In genomic region chr9:114434878-114435311, GRCh38 we compare ENCODE assay signal across 8 cellular contexts. TPM values are rescaled to one million over a fixed set of nuclear protein-coding genes. Genes with fewer than 3 reads are reported as not detected.
DNase-seq lines count a peak whose midpoint lies in the region; ATAC-seq and TF ChIP-seq lines count a peak whose summit lies in the region.

No MANE protein-coding gene starts in this region.

- H3K4me1 ChIP-seq in CD4-positive, CD25-positive, alpha-beta regulatory T cell (ENCODE audit: control insufficient read depth, insufficient read depth, low read length, poor library complexity, severe bottlenecking) = peaks cover 6% of the 10 kb centered on the region
- H3K4me1 ChIP-seq in GM23338 (ENCODE audit: insufficient read depth) = no peaks in the 10 kb centered on the region
- H3K4me1 ChIP-seq in mesenchymal stem cell (ENCODE audit: control insufficient read depth, insufficient read depth, low read depth, low read length) = no peaks in the 10 kb centered on the region

- no peaks in the 10 kb centered on the region for H3K9me3 ChIP-seq in CD4-positive, CD25-positive, alpha-beta regulatory T cell (ENCODE audit: control insufficient read depth in 2 of 2, low read length in 2 of 2)
- H3K9me3 ChIP-seq in mesenchymal stem cell (ENCODE audit: control insufficient read depth, low read length) = no peaks in the 10 kb centered on the region

- H4K91ac ChIP-seq in mesenchymal stem cell (ENCODE audit: low read length) = no peak overlapping the region

- H3K14ac ChIP-seq in mesenchymal stem cell (ENCODE audit: low read length in 2 of 2) = no peak overlapping the region

- no peak overlapping the region for H3K27ac ChIP-seq in CD4-positive, CD25-positive, alpha-beta regulatory T cell (ENCODE audit: insufficient read depth, low read length, poor library complexity, severe bottlenecking)
- no peak overlapping the region for H3K27ac ChIP-seq in GM23338 (ENCODE audit: low read depth)
- no peak overlapping the region for H3K27ac ChIP-seq in mesenchymal stem cell (ENCODE audit: low read length, poor library complexity, severe bottlenecking)

- H3K23ac ChIP-seq in mesenchymal stem cell (ENCODE audit: low read length in 2 of 2) = no peak overlapping the region

- H2AFZ ChIP-seq in GM23338 = peak overlapping the region; percentile 33; the same call in 1 of the 2 replicates
- no peak overlapping the region for H2AFZ ChIP-seq in mesenchymal stem cell (ENCODE audit: low read depth, low read length)

- no peaks in the 10 kb centered on the region for H3K79me2 ChIP-seq in GM23338 (replicated peaks; ENCODE audit: insufficient read depth)

- peak in 1 of 2 donors; percentile 31 for ATAC-seq in CD4-positive, CD25-positive, alpha-beta regulatory T cell (ENCODE audit: low read depth in 2 of 2)
- ATAC-seq in GM23338 (peak; percentile 94), HG03354 (IDR thresholded peaks at IDR 0.05; ENCODE audit: poor library complexity, severe bottlenecking, unreplicated experiment) (no peak)

- no peak overlapping the region for H3K18ac ChIP-seq in mesenchymal stem cell (ENCODE audit: low read depth in 1 of 2, low read length in 2 of 2)

- H2BK5ac ChIP-seq in mesenchymal stem cell (ENCODE audit: low read depth, low read length, poor library complexity, severe bottlenecking) = no peak overlapping the region

- H3K9me3 Mint-ChIP-seq in CD4-positive, CD25-positive, alpha-beta regulatory T cell = no peaks in the 10 kb centered on the region
- H3K9me3 Mint-ChIP-seq in GM23338 = no peaks in the 10 kb centered on the region
- H3K9me3 Mint-ChIP-seq in activated CD4-positive, alpha-beta T cell treated with anti-CD3 and anti-CD28 coated beads, Interleukin-2, amount 10 ng/mL, durations not matched to agents 7 days and 5 days = no peaks in the 10 kb centered on the region

- no peaks in the 10 kb centered on the region for H3K27me3 Mint-ChIP-seq in CD4-positive, CD25-positive, alpha-beta regulatory T cell
- peaks cover 2% of the 10 kb centered on the region for H3K27me3 Mint-ChIP-seq in GM23338 (ENCODE audit: insufficient read depth, low read depth, poor library complexity)
- H3K27me3 Mint-ChIP-seq in activated CD4-positive, alpha-beta T cell treated with anti-CD3 and anti-CD28 coated beads, Interleukin-2, amount 10 ng/mL, durations not matched to agents 7 days and 5 days = peaks cover 6% of the 10 kb centered on the region

- H3K27ac Mint-ChIP-seq in CD4-positive, CD25-positive, alpha-beta regulatory T cell = no peak overlapping the region
- no peak overlapping the region for H3K27ac Mint-ChIP-seq in GM23338
- no peak overlapping the region for H3K27ac Mint-ChIP-seq in activated CD4-positive, alpha-beta T cell treated with anti-CD3 and anti-CD28 coated beads, Interleukin-2, amount 10 ng/mL, durations not matched to agents 7 days and 5 days

- H3K36me3 Mint-ChIP-seq in CD4-positive, CD25-positive, alpha-beta regulatory T cell = no peaks in the 10 kb centered on the region
- H3K36me3 Mint-ChIP-seq in GM23338 (ENCODE audit: low read depth) = no peaks in the 10 kb centered on the region
- H3K36me3 Mint-ChIP-seq in activated CD4-positive, alpha-beta T cell treated with anti-CD3 and anti-CD28 coated beads, Interleukin-2, amount 10 ng/mL, durations not matched to agents 7 days and 5 days (ENCODE audit: low read depth) = no peaks in the 10 kb centered on the region

- H3K79me1 ChIP-seq in mesenchymal stem cell (replicated peaks; ENCODE audit: low read length, poor library complexity, severe bottlenecking) = no peaks in the 10 kb centered on the region

- no peak overlapping the region for H2BK15ac ChIP-seq in mesenchymal stem cell (ENCODE audit: low read depth, poor library complexity, severe bottlenecking)

- no peak overlapping the region for H3K4me3 ChIP-seq in CD4-positive, CD25-positive, alpha-beta regulatory T cell (ENCODE audit: low read depth, low read length)
- H3K4me3 ChIP-seq in GM23338 = no peak overlapping the region
- H3K4me3 ChIP-seq in mesenchymal stem cell (ENCODE audit: insufficient read depth in 1 of 2, low read depth in 1 of 2, low read length in 2 of 2) = no peak overlapping the region

- no peaks in the 10 kb centered on the region for H3F3A ChIP-seq in GM23338 (replicated peaks; ENCODE audit: low read depth)

- 33% methylated on average over 7 of the region's 9 CpGs for WGBS in mesenchymal stem cell

- H4K8ac ChIP-seq in mesenchymal stem cell (ENCODE audit: low read length) = no peak overlapping the region

- peak overlapping the region in 1 of 2 experiments; percentile 7 for H2BK12ac ChIP-seq in mesenchymal stem cell (ENCODE audit: low read length in 2 of 2)

- H3K4me3 Mint-ChIP-seq in CD4-positive, CD25-positive, alpha-beta regulatory T cell = no peak overlapping the region
- no peak overlapping the region for H3K4me3 Mint-ChIP-seq in GM23338
- H3K4me3 Mint-ChIP-seq in activated CD4-positive, alpha-beta T cell treated with anti-CD3 and anti-CD28 coated beads, Interleukin-2, amount 10 ng/mL, durations not matched to agents 7 days and 5 days = no peak overlapping the region

- no peaks in the 10 kb centered on the region for H4K20me1 ChIP-seq in GM23338 (replicated peaks; ENCODE audit: insufficient read depth)

- H3K36me3 ChIP-seq in CD4-positive, CD25-positive, alpha-beta regulatory T cell (ENCODE audit: control insufficient read depth, insufficient read depth, low read length) = no peaks in the 10 kb centered on the region
- no peaks in the 10 kb centered on the region for H3K36me3 ChIP-seq in GM23338 (ENCODE audit: insufficient read depth)
- no peaks in the 10 kb centered on the region for H3K36me3 ChIP-seq in mesenchymal stem cell (ENCODE audit: control insufficient read depth in 1 of 2, insufficient read depth in 2 of 2, low read depth in 1 of 2, low read length in 2 of 2)

- no peak overlapping the region for H2BK120ac ChIP-seq in mesenchymal stem cell (ENCODE audit: low read depth, low read length)

- TF ChIP-seq CTCF in GM23338 (conservative IDR thresholded peaks at IDR 0.05; ENCODE audit: low read depth in 2 of 2) = peak; percentile 83 to 94

- POLR2A ChIA-PET in activated CD4-positive, alpha-beta T cell treated with anti-CD3 and anti-CD28 coated beads, Interleukin-2, amount 10 ng/mL, durations not matched to agents 7 days and 5 days (lab: Charles Lee) = no interaction called here

- H3K4me2 ChIP-seq in GM23338 = no peak overlapping the region
- no peak overlapping the region for H3K4me2 ChIP-seq in mesenchymal stem cell (ENCODE audit: low read length, poor library complexity, severe bottlenecking)

- no peak overlapping the region for H3K9ac ChIP-seq in mesenchymal stem cell (ENCODE audit: low read length)

- peaks cover 0 to 6% (median 3%) of the 10 kb centered on the region in 4 donors for H3K4me1 Mint-ChIP-seq in CD4-positive, CD25-positive, alpha-beta regulatory T cell
- H3K4me1 Mint-ChIP-seq in GM23338 = peaks cover 5% of the 10 kb centered on the region; the same call in 1 of the 3 replicates
- H3K4me1 Mint-ChIP-seq in activated CD4-positive, alpha-beta T cell treated with anti-CD3 and anti-CD28 coated beads, Interleukin-2, amount 10 ng/mL, durations not matched to agents 7 days and 5 days = peaks cover 7% of the 10 kb centered on the region

- H3K9me2 ChIP-seq in GM23338 (ENCODE audit: insufficient read depth) = no peaks in the 10 kb centered on the region

- no peak overlapping the region for H2AK5ac ChIP-seq in mesenchymal stem cell (ENCODE audit: low read length, severe bottlenecking)

- H3K27me3 ChIP-seq in CD4-positive, CD25-positive, alpha-beta regulatory T cell (ENCODE audit: control insufficient read depth, insufficient read depth, low read length) = no peaks in the 10 kb centered on the region
- no peaks in the 10 kb centered on the region for H3K27me3 ChIP-seq in GM23338 (ENCODE audit: insufficient read depth)
- H3K27me3 ChIP-seq in mesenchymal stem cell (ENCODE audit: control insufficient read depth in 1 of 2, insufficient read depth in 1 of 2, low read length in 2 of 2) = peaks cover 0 to 24% of the 10 kb centered on the region in 2 experiments

- no peak overlapping the region for H3K4ac ChIP-seq in mesenchymal stem cell (ENCODE audit: low read depth in 1 of 2, low read length in 2 of 2)

- DNase-seq in CD4-positive, CD25-positive, alpha-beta regulatory T cell = peak in 2 of 3 donors; percentile 20 to 36
- peak; percentile 87 for DNase-seq in GM23338 (ENCODE audit: low spot score)
- peak; percentile 77 for DNase-seq in NCI-H69 (lab: John Stamatoyannopoulos, UW)
- peak; percentile 72 for DNase-seq in cerebellar cortex (ENCODE audit: low spot score)
- DNase-seq in mesenchymal stem cell = peak; percentile 36
- DNase-seq in mucosa of gallbladder (ENCODE audit: low spot score) = no peak
- no peak for DNase-seq in activated CD4-positive, alpha-beta T cell treated with anti-CD3 and anti-CD28 coated beads, Interleukin-2, amount 10 ng/mL, durations not matched to agents 7 days and 5 days

- CTCF ChIA-PET in activated CD4-positive, alpha-beta T cell treated with anti-CD3 and anti-CD28 coated beads, Interleukin-2, amount 10 ng/mL, durations not matched to agents 7 days and 5 days (lab: Charles Lee) = interaction anchor here (0.6 to 2.8 kb wide), 6 partner anchors 11 to 219 kb away, joined by 3 to 12 read pairs (median 3); no protein-coding TSS in a partner anchor

TF ChIP-seq in GM23338, 12 proteins besides CTCF, POLR2A, EP300 and RAD21 (continues in another document):
- TF ChIP-seq POLR2AphosphoS5 (IDR thresholded peaks at IDR 0.05; ENCODE audit: low read depth) (no peak), EZH2phosphoT487 (IDR thresholded peaks at IDR 0.05; ENCODE audit: unreplicated experiment) (no peak), ETS1 (IDR thresholded peaks at IDR 0.05) (no peak)

RNA-seq across cellular contexts. Expression of gene AKNA, which starts 47.1 kb away (rescaled TPM):
- 381 TPM for total RNA-seq in CD4-positive, CD25-positive, alpha-beta regulatory T cell
- polyA plus RNA-seq in CD4-positive, CD25-positive, alpha-beta regulatory T cell = 10 to 100 TPM; 11.9 to 16.6 (median 14.5) TPM
- 19.6 and 28.1 TPM in 2 replicates for total RNA-seq in GM23338 (2014; rRNA removed; shearing (Covaris generic))
- polyA plus RNA-seq in GM23338 (2016; fragmentation: Nextera tagmentation; extraction: Ambion mirVana) = 9.0 and 11.2 TPM in 2 replicates
- 18.5 TPM for polyA plus RNA-seq in mesenchymal stem cell (2013, experiment 1 of 2)
- 17.8 TPM for polyA plus RNA-seq in mesenchymal stem cell (2013, experiment 2 of 2)
- total RNA-seq in mucosa of gallbladder = 41.0 TPM
- 100 to 1,000 TPM; 300 to 364 TPM for total RNA-seq in activated CD4-positive, alpha-beta T cell treated with anti-CD3 and anti-CD28 coated beads, Interleukin-2, amount 10 ng/mL, durations not matched to agents 7 days and 5 days

Comparison
In these comparisons a context has a peak if more than half of its experiments do, and no peak if none do; other contexts are left out.
1. DNase-seq: peak in CD4-positive, CD25-positive, alpha-beta regulatory T cell (2 of 3), GM23338 (single experiment), NCI-H69 (single experiment), cerebellar cortex (single experiment) and mesenchymal stem cell (single experiment); none in mucosa of gallbladder (single experiment) and activated CD4-positive, alpha-beta T cell treated with anti-CD3 and anti-CD28 coated beads, Interleukin-2, amount 10 ng/mL, durations not matched to agents 7 days and 5 days (single experiment).